In genomic region chr12:12425616-12426015, GRCh38 we compare ENCODE assay signal across 18 cellular contexts.
DNase-seq lines count a peak whose midpoint lies in the region; ATAC-seq and TF ChIP-seq lines count a peak whose summit lies in the region.
"Had no signal": no experiment of that assay in that cellular context is flagged by ENCODE, and none has a peak within 500 bp of the region (broad histone marks: within the 10 kb centered on the region; RNA-seq: fewer than 3 reads in every experiment).

No MANE protein-coding gene starts in this region.

- peaks cover 29% of the 10 kb centered on the region for H3K9me3 Mint-ChIP-seq in activated CD8-positive, alpha-beta T cell treated with anti-CD3 and anti-CD28 coated beads for 36 hours
- H3K9me3 Mint-ChIP-seq in activated CD8-positive, alpha-beta T cell treated with anti-CD3 and anti-CD28 coated beads, Interleukin-2, amount 10 ng/mL, durations not matched to agents 7 days and 5 days (ENCODE audit: insufficient read depth), result peaks cover 25% of the 10 kb centered on the region
- H3K9me3 Mint-ChIP-seq in Calu3 (ENCODE audit: low read depth, unreplicated experiment), result peaks cover 9% of the 10 kb centered on the region

- no TSS peak for BruUV-seq in Calu3 (replicated peaks; lab: Mats Ljungman, UMichigan)

- H3K27me3 Mint-ChIP-seq in activated CD8-positive, alpha-beta T cell treated with anti-CD3 and anti-CD28 coated beads for 36 hours, result no peaks in the 10 kb centered on the region
- no peaks in the 10 kb centered on the region for H3K27me3 Mint-ChIP-seq in activated CD8-positive, alpha-beta T cell treated with anti-CD3 and anti-CD28 coated beads, Interleukin-2, amount 10 ng/mL, durations not matched to agents 7 days and 5 days (ENCODE audit: low read depth)
- no peaks in the 10 kb centered on the region for H3K27me3 Mint-ChIP-seq in Calu3 (ENCODE audit: unreplicated experiment)
- H3K27me3 Mint-ChIP-seq: progenitor cell of endocrine pancreas, T-cell had no signal

- peaks cover 42% of the 10 kb centered on the region for H3K36me3 Mint-ChIP-seq in activated CD8-positive, alpha-beta T cell treated with anti-CD3 and anti-CD28 coated beads for 36 hours (ENCODE audit: low read depth)
- H3K36me3 Mint-ChIP-seq in activated CD8-positive, alpha-beta T cell treated with anti-CD3 and anti-CD28 coated beads, Interleukin-2, amount 10 ng/mL, durations not matched to agents 7 days and 5 days (ENCODE audit: low read depth), result peaks cover 42% of the 10 kb centered on the region
- H3K36me3 Mint-ChIP-seq in Calu3 (ENCODE audit: insufficient read depth, unreplicated experiment), result peaks cover 6% of the 10 kb centered on the region

- peak; percentile 64 for ATAC-seq in activated CD8-positive, alpha-beta T cell treated with anti-CD3 and anti-CD28 coated beads for 36 hours
- ATAC-seq in activated CD8-positive, alpha-beta T cell treated with anti-CD3 and anti-CD28 coated beads, Interleukin-2, amount 10 ng/mL, durations not matched to agents 7 days and 5 days, result no peak
- ATAC-seq in upper lobe of left lung (ENCODE audit: low FRiP score in 2 of 2), result peak; percentile 77 to 96
- no peak for ATAC-seq in HG03196 (IDR thresholded peaks at IDR 0.05; ENCODE audit: unreplicated experiment)
- ATAC-seq: CD8-positive, alpha-beta T cell; natural killer cell; T-cell had no signal

- H3K27ac Mint-ChIP-seq in activated CD8-positive, alpha-beta T cell treated with anti-CD3 and anti-CD28 coated beads for 36 hours, result no peak overlapping the region
- H3K27ac Mint-ChIP-seq in activated CD8-positive, alpha-beta T cell treated with anti-CD3 and anti-CD28 coated beads, Interleukin-2, amount 10 ng/mL, durations not matched to agents 7 days and 5 days, result no peak overlapping the region
- no peak overlapping the region for H3K27ac Mint-ChIP-seq in Calu3 (ENCODE audit: unreplicated experiment)
- H3K27ac Mint-ChIP-seq: natural killer cell, progenitor cell of endocrine pancreas had no signal

- POLR2A ChIA-PET in activated CD8-positive, alpha-beta T cell treated with anti-CD3 and anti-CD28 coated beads for 36 hours (lab: Charles Lee), result no interaction called here
- POLR2A ChIA-PET in activated CD8-positive, alpha-beta T cell treated with anti-CD3 and anti-CD28 coated beads, Interleukin-2, amount 10 ng/mL, durations not matched to agents 7 days and 5 days (lab: Charles Lee), result no interaction called here

- 59 to 72% methylated on average over 1 of the region's 1 CpG for WGBS in upper lobe of left lung, 2 donors

- H3K36me3 ChIP-seq in ascending aorta (no peaks in the 10 kb centered on the region), upper lobe of left lung (no peaks in the 10 kb centered on the region)

- intact Hi-C loops in activated CD8-positive, alpha-beta T cell treated with anti-CD3 and anti-CD28 coated beads for 36 hours (cut with micrococcal nuclease), result no loop called here
- intact Hi-C loops in ascending aorta (cut with DNase I), result loop anchor here (2.0 kb wide), 1 partner anchor 17 kb away; no protein-coding TSS in a partner anchor
- intact Hi-C loops in Calu3 (cut with micrococcal nuclease; ENCODE audit: unreplicated experiment), result no loop called here

- H3K27ac ChIP-seq in ascending aorta (peak overlapping the region; percentile 68 to 79), upper lobe of left lung (peak overlapping the region; percentile 43 to 69 (median 50))

- CTCF ChIA-PET in activated CD8-positive, alpha-beta T cell treated with anti-CD3 and anti-CD28 coated beads for 36 hours (lab: Charles Lee), result no interaction called here
- CTCF ChIA-PET in activated CD8-positive, alpha-beta T cell treated with anti-CD3 and anti-CD28 coated beads, Interleukin-2, amount 10 ng/mL, durations not matched to agents 7 days and 5 days (lab: Charles Lee), result interaction anchor here (1.0 to 1.4 kb wide), 2 partner anchors 16 to 49 kb away, joined by 3 to 4 read pairs; no protein-coding TSS in a partner anchor
- CTCF ChIA-PET in Calu3 (lab: Charles Lee), result no interaction called here

- H3K4me3 ChIP-seq in ascending aorta (no peak overlapping the region), upper lobe of left lung (no peak overlapping the region)
- H3K4me3 ChIP-seq: smooth muscle cell had no signal

- DNase-seq in activated CD8-positive, alpha-beta T cell treated with anti-CD3 and anti-CD28 coated beads for 36 hours, result no peak
- DNase-seq in activated CD8-positive, alpha-beta T cell treated with anti-CD3 and anti-CD28 coated beads, Interleukin-2, amount 10 ng/mL, durations not matched to agents 7 days and 5 days, result no peak
- DNase-seq in ascending aorta (ENCODE audit: low spot score in 2 of 2) (no peak), iris pigment epithelial cell (ENCODE audit: low read depth) (peak; percentile 84), upper lobe of left lung (no peak), Calu3 (no peak)
- no peak for DNase-seq in stimulated activated CD4-positive, alpha-beta T cell treated with anti-CD3 and anti-CD28 coated beads, Interleukin-4, amount 100 ng/mL, for 24 hours
- DNase-seq: activated gamma-delta T cell; CD8-positive, alpha-beta T cell; glutamatergic neuron; natural killer cell; NCI-H187 treated with DMSO at 0.1 percent for 48 hours; NCI-H510A; Right ventricle myocardium superior; T-cell had no signal

- H3K4me1 ChIP-seq in ascending aorta (peaks cover 9 to 18% of the 10 kb centered on the region in 2 donors), upper lobe of left lung (peaks cover 3 to 28% (median 18%) of the 10 kb centered on the region in 4 donors)

- H3K4me3 Mint-ChIP-seq in activated CD8-positive, alpha-beta T cell treated with anti-CD3 and anti-CD28 coated beads for 36 hours, result no peak overlapping the region
- no peak overlapping the region for H3K4me3 Mint-ChIP-seq in activated CD8-positive, alpha-beta T cell treated with anti-CD3 and anti-CD28 coated beads, Interleukin-2, amount 10 ng/mL, durations not matched to agents 7 days and 5 days
- no peak overlapping the region for H3K4me3 Mint-ChIP-seq in Calu3 (ENCODE audit: low read depth, unreplicated experiment)
- H3K4me3 Mint-ChIP-seq: CD8-positive, alpha-beta T cell; natural killer cell; T-cell had no signal

- peaks cover 50% of the 10 kb centered on the region for H3K4me1 Mint-ChIP-seq in activated CD8-positive, alpha-beta T cell treated with anti-CD3 and anti-CD28 coated beads for 36 hours (ENCODE audit: low read depth)
- peaks cover 11% of the 10 kb centered on the region for H3K4me1 Mint-ChIP-seq in activated CD8-positive, alpha-beta T cell treated with anti-CD3 and anti-CD28 coated beads, Interleukin-2, amount 10 ng/mL, durations not matched to agents 7 days and 5 days (ENCODE audit: low read depth)
- no peaks in the 10 kb centered on the region for H3K4me1 Mint-ChIP-seq in Calu3 (ENCODE audit: low read depth, unreplicated experiment)

- no peaks in the 10 kb centered on the region for H3K27me3 ChIP-seq in ascending aorta
- no peaks in the 10 kb centered on the region for H3K27me3 ChIP-seq in upper lobe of left lung

- peak in 1 of 4 donors; percentile 35 for TF ChIP-seq POLR2A in upper lobe of left lung (IDR thresholded peaks at IDR 0.05)

- no peak for TF ChIP-seq CTCF in activated CD8-positive, alpha-beta T cell treated with anti-CD3 and anti-CD28 coated beads for 36 hours (IDR thresholded peaks at IDR 0.05)
- TF ChIP-seq CTCF in ascending aorta (IDR thresholded peaks at IDR 0.05) (no peak), upper lobe of left lung (IDR thresholded peaks at IDR 0.05) (no peak), Calu3 (IDR thresholded peaks at IDR 0.05; ENCODE audit: unreplicated experiment) (no peak)

- H3K9me3 ChIP-seq in ascending aorta (peaks cover 5 to 20% of the 10 kb centered on the region in 2 donors), upper lobe of left lung (peaks cover 0 to 12% (median 9%) of the 10 kb centered on the region in 4 donors)

- peak in 1 of 4 donors; percentile 61 for TF ChIP-seq EP300 in upper lobe of left lung (IDR thresholded peaks at IDR 0.05)

Comparison
In these comparisons a context has a peak if more than half of its experiments do, and no peak if none do; other contexts are left out.
1. ATAC-seq: peak in activated CD8-positive, alpha-beta T cell treated with anti-CD3 and anti-CD28 coated beads for 36 hours (single experiment) and upper lobe of left lung (2 of 2); none in activated CD8-positive, alpha-beta T cell treated with anti-CD3 and anti-CD28 coated beads, Interleukin-2, amount 10 ng/mL, durations not matched to agents 7 days and 5 days (single experiment) and HG03196 (single experiment).